ENCODE assay signal across 18 cellular contexts in the genomic region with DNA sequence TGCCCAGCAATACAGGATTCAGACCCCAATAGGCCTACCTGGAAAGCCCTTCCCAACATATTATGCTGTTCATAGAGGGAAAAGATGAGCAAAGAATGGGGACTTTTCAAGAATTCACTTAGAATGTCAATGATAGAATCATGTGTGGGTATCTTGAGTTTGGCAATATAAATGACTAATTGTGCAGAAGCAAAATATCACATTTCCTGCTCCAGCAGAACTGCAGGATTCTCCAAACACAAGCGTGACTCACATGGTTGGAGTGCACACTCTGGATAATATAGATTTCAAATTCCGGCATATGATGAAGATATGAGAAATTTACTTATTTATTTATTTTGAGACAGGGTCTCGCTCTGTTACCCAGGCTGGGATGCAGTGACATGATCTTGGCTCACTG. TPM values are rescaled to one million over a fixed set of nuclear protein-coding genes. Genes with fewer than 3 reads are reported as not detected.
DNase-seq lines count a peak whose midpoint lies in the region; ATAC-seq and TF ChIP-seq lines count a peak whose summit lies in the region.
"Had no signal": no experiment of that assay in that cellular context is flagged by ENCODE, and none has a peak within 500 bp of the region (broad histone marks: within the 10 kb centered on the region; RNA-seq: fewer than 3 reads in every experiment).

No MANE protein-coding gene starts in this region.

- H3K27me3 Mint-ChIP-seq in natural killer cell treated with Interleukin-12 subunit alpha and Interleukin-12 subunit beta and Interleukin-15 and Interleukin-18, amount 100 ng/mL, for 72 hours, result no peaks in the 10 kb centered on the region
- H3K27me3 Mint-ChIP-seq: CD4-positive, CD25-positive, alpha-beta regulatory T cell had no signal

- H2BK12ac ChIP-seq in mesenchymal stem cell (ENCODE audit: low read length in 2 of 2), result no peak overlapping the region

- no peak for ATAC-seq in natural killer cell treated with Interleukin-12 subunit alpha and Interleukin-12 subunit beta and Interleukin-15 and Interleukin-18, amount 100 ng/mL, for 72 hours
- no peak for ATAC-seq in GM18519 (IDR thresholded peaks at IDR 0.05; ENCODE audit: low FRiP score, unreplicated experiment)

- H4K8ac ChIP-seq in mesenchymal stem cell (ENCODE audit: low read length), result no peak overlapping the region

- H2BK5ac ChIP-seq in mesenchymal stem cell (ENCODE audit: low read depth, low read length, poor library complexity, severe bottlenecking), result no peak overlapping the region

- CTCF ChIA-PET in BJ (lab: Yijun Ruan, JAX), result interaction anchor here (0.6 kb wide), 1 partner anchor 12 kb away, joined by 3 read pairs; no protein-coding TSS in a partner anchor

- no peaks in the 10 kb centered on the region for H3K9me3 Mint-ChIP-seq in natural killer cell treated with Interleukin-12 subunit alpha and Interleukin-12 subunit beta and Interleukin-15 and Interleukin-18, amount 100 ng/mL, for 72 hours
- H3K9me3 Mint-ChIP-seq: CD4-positive, CD25-positive, alpha-beta regulatory T cell had no signal

- H3K27me3 ChIP-seq in BJ (ENCODE audit: control insufficient read depth, insufficient read depth, low read length) (no peaks in the 10 kb centered on the region), mesenchymal stem cell (ENCODE audit: control insufficient read depth in 1 of 2, insufficient read depth in 1 of 2, low read length in 2 of 2) (no peaks in the 10 kb centered on the region)
- H3K27me3 ChIP-seq: vagina had no signal

- H3K23ac ChIP-seq in mesenchymal stem cell (ENCODE audit: low read length in 2 of 2), result no peak overlapping the region

- H3K9ac ChIP-seq in mesenchymal stem cell (ENCODE audit: low read length), result no peak overlapping the region

- TF ChIP-seq CTCF in BJ (IDR thresholded peaks at IDR 0.05; ENCODE audit: insufficient read depth, low read depth, low read length), result no peak

- no peak overlapping the region for H3K27ac Mint-ChIP-seq in natural killer cell treated with Interleukin-12 subunit alpha and Interleukin-12 subunit beta and Interleukin-15 and Interleukin-18, amount 100 ng/mL, for 72 hours
- H3K27ac Mint-ChIP-seq: brain; CD4-positive, CD25-positive, alpha-beta regulatory T cell had no signal

- H2BK120ac ChIP-seq in mesenchymal stem cell (ENCODE audit: low read depth, low read length), result no peak overlapping the region

- no peak overlapping the region for H2BK15ac ChIP-seq in mesenchymal stem cell (ENCODE audit: low read depth, poor library complexity, severe bottlenecking)

- no peak overlapping the region for H3K4me2 ChIP-seq in mesenchymal stem cell (ENCODE audit: low read length, poor library complexity, severe bottlenecking)

- H3K4me3 ChIP-seq in BJ (ENCODE audit: low read depth, low read length) (no peak overlapping the region), mesenchymal stem cell (ENCODE audit: insufficient read depth in 1 of 2, low read depth in 1 of 2, low read length in 2 of 2) (no peak overlapping the region)
- H3K4me3 ChIP-seq: mucosa of descending colon, vagina had no signal

- no peak overlapping the region for H3K4me3 Mint-ChIP-seq in natural killer cell treated with Interleukin-12 subunit alpha and Interleukin-12 subunit beta and Interleukin-15 and Interleukin-18, amount 100 ng/mL, for 72 hours
- H3K4me3 Mint-ChIP-seq: brain; CD4-positive, CD25-positive, alpha-beta regulatory T cell had no signal

- H2AFZ ChIP-seq in mesenchymal stem cell (ENCODE audit: low read depth, low read length), result no peak overlapping the region

- DNase-seq in BJ (ENCODE audit: low read depth), result peak; percentile 26
- DNase-seq in NCI-H226, result peak; percentile 57
- DNase-seq in dedifferentiated amniotic fluid mesenchymal stem cell (ENCODE audit: extremely low spot score), result peak; percentile 73
- peak; percentile 81 for DNase-seq in mesenchymal stem cell
- DNase-seq in natural killer cell treated with Interleukin-12 subunit alpha and Interleukin-12 subunit beta and Interleukin-15 and Interleukin-18, amount 100 ng/mL, for 72 hours (ENCODE audit: low spot score), result no peak
- DNase-seq in DMS 273 (lab: John Stamatoyannopoulos, UW; ENCODE audit: unreplicated experiment), result no peak
- DNase-seq in UCSD-AML1 (lab: John Stamatoyannopoulos, UW; ENCODE audit: unreplicated experiment), result no peak
- DNase-seq: activated CD4-positive, alpha-beta T cell treated with anti-CD3 and anti-CD28 coated beads, Interleukin-2, amount 50 U/mL, for 1 hour; CD4-positive, CD25-positive, alpha-beta regulatory T cell; H7; NCI-H1105; NCI-H446 treated with DMSO at 0.1 percent for 48 hours had no signal

- WGBS in mesenchymal stem cell, result 18% methylated on average over 1 of the region's 3 CpGs

- no peaks in the 10 kb centered on the region for H3K79me1 ChIP-seq in mesenchymal stem cell (replicated peaks; ENCODE audit: low read length, poor library complexity, severe bottlenecking)

- H3K36me3 Mint-ChIP-seq in natural killer cell treated with Interleukin-12 subunit alpha and Interleukin-12 subunit beta and Interleukin-15 and Interleukin-18, amount 100 ng/mL, for 72 hours, result no peaks in the 10 kb centered on the region
- H3K36me3 Mint-ChIP-seq: brain; CD4-positive, CD25-positive, alpha-beta regulatory T cell had no signal

- H3K18ac ChIP-seq in mesenchymal stem cell (ENCODE audit: low read depth in 1 of 2, low read length in 2 of 2), result no peak overlapping the region

- H4K91ac ChIP-seq in mesenchymal stem cell (ENCODE audit: low read length), result no peak overlapping the region

- POLR2A ChIA-PET in BJ (lab: Charles Lee), result no interaction called here

- H2AK5ac ChIP-seq in mesenchymal stem cell (ENCODE audit: low read length, severe bottlenecking), result no peak overlapping the region

- H3K36me3 ChIP-seq in BJ (ENCODE audit: control insufficient read depth, insufficient read depth, low read length) (no peaks in the 10 kb centered on the region), mesenchymal stem cell (ENCODE audit: control insufficient read depth in 1 of 2, insufficient read depth in 2 of 2, low read depth in 1 of 2, low read length in 2 of 2) (no peaks in the 10 kb centered on the region)
- H3K36me3 ChIP-seq: vagina had no signal

- peaks cover 13% of the 10 kb centered on the region for H3K4me1 ChIP-seq in mesenchymal stem cell (ENCODE audit: control insufficient read depth, insufficient read depth, low read depth, low read length)
- H3K4me1 ChIP-seq: vagina had no signal

- H3K9me3 ChIP-seq in mesenchymal stem cell (ENCODE audit: control insufficient read depth, low read length), result no peaks in the 10 kb centered on the region
- H3K9me3 ChIP-seq: mucosa of descending colon, vagina had no signal

- H3K4me1 Mint-ChIP-seq in natural killer cell treated with Interleukin-12 subunit alpha and Interleukin-12 subunit beta and Interleukin-15 and Interleukin-18, amount 100 ng/mL, for 72 hours (ENCODE audit: low read depth in 2 of 2), result no peaks in the 10 kb centered on the region
- H3K4me1 Mint-ChIP-seq: brain had no signal

- no peak overlapping the region for H3K14ac ChIP-seq in mesenchymal stem cell (ENCODE audit: low read length in 2 of 2)

- no peak overlapping the region for H3K4ac ChIP-seq in mesenchymal stem cell (ENCODE audit: low read depth in 1 of 2, low read length in 2 of 2)

- H3K27ac ChIP-seq in mesenchymal stem cell (ENCODE audit: low read length, poor library complexity, severe bottlenecking), result no peak overlapping the region
- H3K27ac ChIP-seq: vagina had no signal

RNA-seq across cellular contexts. Expression of a gene that starts 12.5 kb away (rescaled TPM):
- not detected in 2 replicates for polyA plus RNA-seq in BJ (2011; rRNA removed)
- not detected in 2 replicates for polyA minus RNA-seq in BJ (2011; rRNA and poly(A)+ RNA removed)
- not detected for polyA plus RNA-seq in mesenchymal stem cell (2013, experiment 1 of 2)
- polyA plus RNA-seq in mesenchymal stem cell (2013, experiment 2 of 2), result not detected
- total RNA-seq in natural killer cell treated with Interleukin-12 subunit alpha and Interleukin-12 subunit beta and Interleukin-15 and Interleukin-18, amount 100 ng/mL, for 72 hours, result not detected
- total RNA-seq: CD4-positive, CD25-positive, alpha-beta regulatory T cell; H7; mucosa of descending colon; posterior vena cava; T-helper 2 cell treated with Interferon-gamma antibody and Interleukin-4, amounts not matched to agents 100 ng/mL and 5 ng/mL, for 36 hours; vagina had no signal
- polyA plus RNA-seq: CD4-positive, CD25-positive, alpha-beta regulatory T cell had no signal

RNA-seq across cellular contexts. Expression of a gene that starts 56.9 kb away (rescaled TPM):
- 9.5 and 14.2 TPM in 2 replicates for polyA plus RNA-seq in BJ (2011; rRNA removed)
- polyA minus RNA-seq in BJ (2011; rRNA and poly(A)+ RNA removed), result 17.3 and 18.5 TPM in 2 replicates
- polyA plus RNA-seq in mesenchymal stem cell (2013, experiment 1 of 2), result 17.2 TPM
- polyA plus RNA-seq in mesenchymal stem cell (2013, experiment 2 of 2), result 17.2 TPM
- total RNA-seq in natural killer cell treated with Interleukin-12 subunit alpha and Interleukin-12 subunit beta and Interleukin-15 and Interleukin-18, amount 100 ng/mL, for 72 hours, result 100 to 1,000 TPM in 1 of 2 donors, 10 to 100 TPM in 1; 63.8 to 142 TPM

Comparison
In these comparisons a context has a peak if more than half of its experiments do, and no peak if none do; other contexts are left out.
1. DNase-seq: peak in BJ (single experiment), NCI-H226 (single experiment), dedifferentiated amniotic fluid mesenchymal stem cell (single experiment) and mesenchymal stem cell (single experiment); none in natural killer cell treated with Interleukin-12 subunit alpha and Interleukin-12 subunit beta and Interleukin-15 and Interleukin-18, amount 100 ng/mL, for 72 hours (single experiment), DMS 273 (single experiment) and UCSD-AML1 (single experiment).